ENCODE assay signal across 20 cellular contexts in genomic region chr13:75180805-75181455, GRCh38.
DNase-seq lines count a peak whose midpoint lies in the region; ATAC-seq and TF ChIP-seq lines count a peak whose summit lies in the region.
"Had no signal": no experiment of that assay in that cellular context is flagged by ENCODE, and none has a peak within 500 bp of the region (broad histone marks: within the 10 kb centered on the region; RNA-seq: fewer than 3 reads in every experiment).

No MANE protein-coding gene starts in this region.

- H3K4me3 ChIP-seq in cardiac fibroblast (replicated peaks in 1 of 2; ENCODE audit: low read depth in 2 of 2, low read length in 2 of 2), result no peak overlapping the region
- H3K4me3 ChIP-seq: cardiac muscle cell, dorsolateral prefrontal cortex, ovary had no signal

- no peak overlapping the region for H3K27ac Mint-ChIP-seq in naive thymus-derived CD8-positive, alpha-beta T cell
- H3K27ac Mint-ChIP-seq in activated T-helper 2 cell treated with anti-CD3 and anti-CD28 coated beads, Interferon-gamma antibody, Interleukin-2, Interleukin-4, amounts not matched to agents 10 μg/mL and 5 μg/mL and 100 μg/mL, durations not matched to agents 14 hours and 24 hours and 36 hours, result no peak overlapping the region
- H3K27ac Mint-ChIP-seq: activated naive CD8-positive, alpha-beta T cell treated with anti-CD3 and anti-CD28 coated beads, Interleukin-2, amount 10 ng/mL, durations not matched to agents 7 days and 5 days; CD8-positive, alpha-beta memory T cell had no signal

- TF ChIP-seq CTCF in cardiac fibroblast (IDR thresholded peaks at IDR 0.05; ENCODE audit: low read depth, low read length), result no peak

- intact Hi-C loops in activated T-helper 2 cell treated with anti-CD3 and anti-CD28 coated beads, Interferon-gamma antibody, Interleukin-2, Interleukin-4, amounts not matched to agents 10 μg/mL and 5 μg/mL and 100 μg/mL, durations not matched to agents 14 hours and 24 hours and 36 hours (cut with micrococcal nuclease), result no loop called here

- H3K27me3 Mint-ChIP-seq in naive thymus-derived CD8-positive, alpha-beta T cell, result peaks cover 17 to 47% (median 21%) of the 10 kb centered on the region in 5 donors
- no peaks in the 10 kb centered on the region for H3K27me3 Mint-ChIP-seq in activated T-helper 2 cell treated with anti-CD3 and anti-CD28 coated beads, Interferon-gamma antibody, Interleukin-2, Interleukin-4, amounts not matched to agents 10 μg/mL and 5 μg/mL and 100 μg/mL, durations not matched to agents 14 hours and 24 hours and 36 hours (ENCODE audit: low read depth)

- H3K4me3 Mint-ChIP-seq in naive thymus-derived CD8-positive, alpha-beta T cell, result no peak overlapping the region
- H3K4me3 Mint-ChIP-seq in activated T-helper 2 cell treated with anti-CD3 and anti-CD28 coated beads, Interferon-gamma antibody, Interleukin-2, Interleukin-4, amounts not matched to agents 10 μg/mL and 5 μg/mL and 100 μg/mL, durations not matched to agents 14 hours and 24 hours and 36 hours (ENCODE audit: low read depth), result no peak overlapping the region
- H3K4me3 Mint-ChIP-seq: activated naive CD8-positive, alpha-beta T cell treated with anti-CD3 and anti-CD28 coated beads, Interleukin-2, amount 10 ng/mL, durations not matched to agents 7 days and 5 days; CD8-positive, alpha-beta memory T cell had no signal

- POLR2A ChIA-PET in naive thymus-derived CD8-positive, alpha-beta T cell (lab: Charles Lee), result no interaction called here

- H3K9me3 Mint-ChIP-seq in naive thymus-derived CD8-positive, alpha-beta T cell, result peaks cover 0 to 30% (median 20%) of the 10 kb centered on the region in 9 donors
- H3K9me3 Mint-ChIP-seq in activated T-helper 2 cell treated with anti-CD3 and anti-CD28 coated beads, Interferon-gamma antibody, Interleukin-2, Interleukin-4, amounts not matched to agents 10 μg/mL and 5 μg/mL and 100 μg/mL, durations not matched to agents 14 hours and 24 hours and 36 hours, result no peaks in the 10 kb centered on the region

- H3K36me3 Mint-ChIP-seq in naive thymus-derived CD8-positive, alpha-beta T cell, result peaks cover 0 to 24% (median 4%) of the 10 kb centered on the region in 3 donors
- H3K36me3 Mint-ChIP-seq in activated T-helper 2 cell treated with anti-CD3 and anti-CD28 coated beads, Interferon-gamma antibody, Interleukin-2, Interleukin-4, amounts not matched to agents 10 μg/mL and 5 μg/mL and 100 μg/mL, durations not matched to agents 14 hours and 24 hours and 36 hours (ENCODE audit: low read depth), result no peaks in the 10 kb centered on the region

- no peaks in the 10 kb centered on the region for H3K4me1 Mint-ChIP-seq in naive thymus-derived CD8-positive, alpha-beta T cell
- H3K4me1 Mint-ChIP-seq in activated T-helper 2 cell treated with anti-CD3 and anti-CD28 coated beads, Interferon-gamma antibody, Interleukin-2, Interleukin-4, amounts not matched to agents 10 μg/mL and 5 μg/mL and 100 μg/mL, durations not matched to agents 14 hours and 24 hours and 36 hours (ENCODE audit: low read depth), result no peaks in the 10 kb centered on the region
- H3K4me1 Mint-ChIP-seq: activated naive CD8-positive, alpha-beta T cell treated with anti-CD3 and anti-CD28 coated beads, Interleukin-2, amount 10 ng/mL, durations not matched to agents 7 days and 5 days; CD8-positive, alpha-beta memory T cell had no signal

- DNase-seq in AG08395 (ENCODE audit: low spot score) (peak; percentile 17), LHCN-M2 (ENCODE audit: low read depth) (peak; percentile 40), cardiac fibroblast (ENCODE audit: low read depth in 2 of 2) (peak; percentile 38 to 72), hepatic stellate cell (ENCODE audit: low spot score) (peak; percentile 17), NCI-H345 treated with DMSO at 0.1 percent for 48 hours (lab: John Stamatoyannopoulos, UW; ENCODE audit: unreplicated experiment) (no peak), NCI-H1694 (lab: John Stamatoyannopoulos, UW) (no peak)
- no peak for DNase-seq in naive thymus-derived CD8-positive, alpha-beta T cell
- DNase-seq in activated T-helper 2 cell treated with anti-CD3 and anti-CD28 coated beads, Interferon-gamma antibody, Interleukin-2, Interleukin-4, amounts not matched to agents 10 μg/mL and 5 μg/mL and 100 μg/mL, durations not matched to agents 14 hours and 24 hours and 36 hours (ENCODE audit: low spot score), result no peak
- DNase-seq: activated CD4-positive, alpha-beta T cell treated with anti-CD3 and anti-CD28 coated beads for 1 hour; activated naive CD8-positive, alpha-beta T cell treated with anti-CD3 and anti-CD28 coated beads, Interleukin-2, amount 10 ng/mL, durations not matched to agents 7 days and 5 days; CD8-positive, alpha-beta memory T cell; DND-41; dorsolateral prefrontal cortex; NCI-H446; NK-92 treated with Interleukin-12 subunit alpha and Interleukin-12 subunit beta, amount 100 ng/mL, for 24 hours; ovary; right cardiac atrium; RPMI8226; stimulated activated CD4-positive, alpha-beta T cell treated with anti-CD3 and anti-CD28 coated beads, Interleukin-15, amount 100 ng/mL, for 24 hours had no signal

- ATAC-seq in naive thymus-derived CD8-positive, alpha-beta T cell, result no peak
- ATAC-seq: right cardiac atrium had no signal

Comparison
In these comparisons a context has a peak if more than half of its experiments do, and no peak if none do; other contexts are left out.
1. DNase-seq: peak in AG08395 (single experiment), LHCN-M2 (single experiment), cardiac fibroblast (2 of 2) and hepatic stellate cell (single experiment); none in NCI-H345 treated with DMSO at 0.1 percent for 48 hours (single experiment), naive thymus-derived CD8-positive, alpha-beta T cell (0 of 10), NCI-H1694 (single experiment) and activated T-helper 2 cell treated with anti-CD3 and anti-CD28 coated beads, Interferon-gamma antibody, Interleukin-2, Interleukin-4, amounts not matched to agents 10 μg/mL and 5 μg/mL and 100 μg/mL, durations not matched to agents 14 hours and 24 hours and 36 hours (single experiment).